Comparison of ENCODE assay signal across 1 cellular context in genomic region chr14:94080606-94081385, GRCh38.
TF ChIP-seq lines count a peak whose summit lies in the region.

Gene DDX24, minus strand, starts transcription at chr14:94081202. Its CDS starts 1,460 bp downstream, at chr14:94079742.
Gene IFI27L1, plus strand, starts transcription at chr14:94081310. Its CDS starts 15,628 bp downstream, at chr14:94096938.

TF ChIP-seq in GM12878, 131 proteins besides CTCF, POLR2A, EP300 and RAD21 (continued from another document and continues in another):
- TF ChIP-seq CEBPB (IDR thresholded peaks at IDR 0.05; ENCODE audit: borderline replicate concordance in 1 of 2, low read depth in 2 of 2, low read length in 2 of 2), result no peak
- peak; percentile 50; the same call in 1 of the 2 replicates for TF ChIP-seq TCF3 (IDR thresholded peaks at IDR 0.05; ENCODE audit: borderline replicate concordance, insufficient read depth, low read depth, low read length)
- TF ChIP-seq NR2C2 (IDR thresholded peaks at IDR 0.05; ENCODE audit: borderline replicate concordance, control insufficient read depth, insufficient read length, low read depth), result no peak
- peak; percentile 54; the same call in 1 of the 2 replicates for TF ChIP-seq MAX (IDR thresholded peaks at IDR 0.05; ENCODE audit: low read depth, low read length)
- TF ChIP-seq SREBF1 (IDR thresholded peaks at IDR 0.05; ENCODE audit: low read length), result no peak
- peak; percentile 35 for TF ChIP-seq MEF2B (IDR thresholded peaks at IDR 0.05; ENCODE audit: partially characterized antibody, poor library complexity, severe bottlenecking)
- TF ChIP-seq CEBPZ (IDR thresholded peaks at IDR 0.05; ENCODE audit: low read depth, low read length), result peak; percentile 52; the same call in 1 of the 2 replicates
- TF ChIP-seq BRCA1 (IDR thresholded peaks at IDR 0.05; ENCODE audit: low read depth, low read length), result no peak
- peak; percentile 88 for TF ChIP-seq ZBTB40 (IDR thresholded peaks at IDR 0.05; ENCODE audit: borderline replicate concordance)
- TF ChIP-seq E2F4 (IDR thresholded peaks at IDR 0.05; ENCODE audit: low read depth, low read length), result peak; percentile 84
- TF ChIP-seq MLLT1 (IDR thresholded peaks at IDR 0.05), result peak; percentile 53; the same call in 1 of the 2 replicates
- TF ChIP-seq BCL3 (IDR thresholded peaks at IDR 0.05; ENCODE audit: borderline replicate concordance, insufficient read depth, low read depth, low read length, poor library complexity, severe bottlenecking), result no peak
- peak; percentile 52 for TF ChIP-seq IKZF1 (conservative IDR thresholded peaks at IDR 0.05)
- TF ChIP-seq USF2 (IDR thresholded peaks at IDR 0.05; ENCODE audit: borderline replicate concordance, low read depth, low read length), result no peak
- no peak; the same call in 1 of the 2 replicates for TF ChIP-seq TARDBP (IDR thresholded peaks at IDR 0.05; ENCODE audit: borderline replicate concordance)
- peak; percentile 64; the same call in 1 of the 2 replicates for TF ChIP-seq ZNF207 (IDR thresholded peaks at IDR 0.05; ENCODE audit: borderline replicate concordance)
- TF ChIP-seq PAX5 (IDR thresholded peaks at IDR 0.05; ENCODE audit: borderline replicate concordance, low read depth, low read length), result peak; percentile 89
- peak; percentile 91; the same call in 1 of the 2 replicates for TF ChIP-seq RB1 (IDR thresholded peaks at IDR 0.05; ENCODE audit: borderline replicate concordance)
- TF ChIP-seq POLR2AphosphoS5 (IDR thresholded peaks at IDR 0.05; ENCODE audit: low read length), result peak; percentile 97
- TF ChIP-seq POLR2AphosphoS2 (IDR thresholded peaks at IDR 0.05; ENCODE audit: low read depth, low read length), result no peak; the same call in 1 of the 2 replicates
- TF ChIP-seq KDM1A (IDR thresholded peaks at IDR 0.05; ENCODE audit: borderline replicate concordance), result no peak
- no peak for TF ChIP-seq TBL1XR1 (IDR thresholded peaks at IDR 0.05; ENCODE audit: low read depth, low read length)
- TF ChIP-seq ATF7 (IDR thresholded peaks at IDR 0.05; ENCODE audit: low read depth), result no peak
- TF ChIP-seq DPF2 (IDR thresholded peaks at IDR 0.05), result peak; percentile 85
- no peak; the same call in 1 of the 2 replicates for TF ChIP-seq RFX5 (IDR thresholded peaks at IDR 0.05; ENCODE audit: low read depth, low read length)
- peak; percentile 83 for TF ChIP-seq NR2C1 (IDR thresholded peaks at IDR 0.05)
- TF ChIP-seq PKNOX1 (IDR thresholded peaks at IDR 0.05), result peak; percentile 53; the same call in 1 of the 2 replicates
- no peak for TF ChIP-seq ZSCAN29 (IDR thresholded peaks at IDR 0.05)
- no peak for TF ChIP-seq ZZZ3 (IDR thresholded peaks at IDR 0.05; ENCODE audit: control insufficient read depth, insufficient read length, low read depth)
- no peak for TF ChIP-seq ZNF217 (IDR thresholded peaks at IDR 0.05)
- TF ChIP-seq E2F8 (IDR thresholded peaks at IDR 0.05; ENCODE audit: low read depth, partially characterized antibody), result peak; percentile 69
- TF ChIP-seq CBX5 (IDR thresholded peaks at IDR 0.05; ENCODE audit: low read depth), result no peak
- TF ChIP-seq SP1 (IDR thresholded peaks at IDR 0.05; ENCODE audit: low read depth, low read length), result peak; percentile 86
- peak; percentile 86 for TF ChIP-seq YY1 (IDR thresholded peaks at IDR 0.05; ENCODE audit: low read depth, low read length)
- no peak for TF ChIP-seq RELB (IDR thresholded peaks at IDR 0.05; ENCODE audit: low read depth)
- no peak for TF ChIP-seq ZBTB33 (IDR thresholded peaks at IDR 0.05)
